Comparison of ENCODE assay signal across 8 cellular contexts in the genomic region with DNA sequence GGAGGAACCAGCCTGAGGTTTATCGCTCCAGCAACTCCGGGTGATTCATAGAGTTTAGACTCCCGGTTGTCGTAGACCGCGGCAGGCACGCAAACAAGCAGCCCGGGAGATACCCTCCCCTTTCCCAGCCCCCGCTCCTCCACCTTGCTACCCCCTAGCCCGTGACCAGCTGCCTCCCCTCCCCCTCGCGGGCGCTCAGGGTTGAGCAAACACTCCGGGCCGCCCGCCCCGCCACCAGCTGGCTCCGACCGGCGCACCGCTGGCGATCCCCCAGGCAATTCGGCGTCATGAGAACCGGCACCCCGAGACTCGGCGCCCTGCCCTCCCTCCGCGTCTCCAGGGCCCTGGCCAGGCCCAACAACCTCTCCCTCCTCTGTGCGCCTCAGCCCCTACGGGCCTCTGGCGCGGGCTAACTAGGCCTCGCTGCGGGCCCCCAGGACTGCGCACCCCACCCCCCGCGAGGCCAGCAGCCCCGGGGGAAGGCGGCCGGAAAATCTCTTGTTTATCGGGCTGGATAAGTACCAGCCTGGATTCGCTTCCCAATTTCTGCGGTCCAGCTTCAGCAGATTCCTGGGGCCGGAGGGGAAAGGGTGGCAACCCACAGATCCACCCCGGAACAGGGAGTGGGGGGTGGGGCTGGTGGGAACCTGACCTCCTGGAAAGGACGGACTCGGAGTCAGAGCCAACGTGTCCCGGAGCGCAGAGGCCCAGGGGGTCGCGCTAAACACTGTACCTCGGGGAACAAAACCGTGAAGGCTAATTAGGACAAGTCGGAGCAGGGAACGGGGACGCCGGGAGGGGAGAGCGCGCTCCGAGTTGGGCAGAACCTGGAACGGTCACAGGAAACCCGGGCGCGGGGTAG. TPM values are rescaled to one million over a fixed set of nuclear protein-coding genes. Genes with fewer than 3 reads are reported as not detected.
A peak's percentile ranks its signal among the peaks of the same experiment; 100 is the strongest.
DNase-seq lines count a peak whose midpoint lies in the region; ATAC-seq and TF ChIP-seq lines count a peak whose summit lies in the region.

No MANE protein-coding gene starts in this region.

- H3K27ac ChIP-seq in cingulate gyrus (ENCODE audit: low read depth, low read length) (peak overlapping the region; percentile 85), stomach (peak overlapping the region; percentile 96 to 99 (median 96))

- H3K9me3 Mint-ChIP-seq in activated CD4-positive, alpha-beta memory T cell treated with anti-CD3 and anti-CD28 coated beads for 36 hours, result no peaks in the 10 kb centered on the region
- H3K9me3 Mint-ChIP-seq in activated CD4-positive, alpha-beta memory T cell treated with anti-CD3 and anti-CD28 coated beads, Interleukin-2, amount 10 ng/mL, durations not matched to agents 7 days and 5 days, result no peaks in the 10 kb centered on the region

- H3K27me3 ChIP-seq in stomach, result peaks cover 0 to 44% (median 17%) of the 10 kb centered on the region in 3 donors

- peak; percentile 44 for ATAC-seq in HG03135 (IDR thresholded peaks at IDR 0.05; ENCODE audit: unreplicated experiment)

- H3K36me3 ChIP-seq in stomach, result no peaks in the 10 kb centered on the region

- intact Hi-C loops in activated CD4-positive, alpha-beta memory T cell treated with anti-CD3 and anti-CD28 coated beads for 36 hours (cut with micrococcal nuclease), result loop anchor here (10.0 kb wide), 1 partner anchor 64 kb away; no protein-coding TSS in a partner anchor
- intact Hi-C loops in stomach (cut with DNase I; ENCODE audit: low total_unique reads), result no loop called here

- no peaks in the 10 kb centered on the region for H3K36me3 Mint-ChIP-seq in activated CD4-positive, alpha-beta memory T cell treated with anti-CD3 and anti-CD28 coated beads for 36 hours
- no peaks in the 10 kb centered on the region for H3K36me3 Mint-ChIP-seq in activated CD4-positive, alpha-beta memory T cell treated with anti-CD3 and anti-CD28 coated beads, Interleukin-2, amount 10 ng/mL, durations not matched to agents 7 days and 5 days (ENCODE audit: low read depth)

- TF ChIP-seq CTCF in stomach (IDR thresholded peaks at IDR 0.05), result no peak

- peak overlapping the region; percentile 66 to 78 (median 72) for H3K4me3 ChIP-seq in stomach

- no peaks in the 10 kb centered on the region for H3K9me3 ChIP-seq in stomach

- peaks cover 38% of the 10 kb centered on the region for H3K27me3 Mint-ChIP-seq in activated CD4-positive, alpha-beta memory T cell treated with anti-CD3 and anti-CD28 coated beads for 36 hours
- H3K27me3 Mint-ChIP-seq in activated CD4-positive, alpha-beta memory T cell treated with anti-CD3 and anti-CD28 coated beads, Interleukin-2, amount 10 ng/mL, durations not matched to agents 7 days and 5 days, result peaks cover 66% of the 10 kb centered on the region

- peak; percentile 54 for DNase-seq in activated CD4-positive, alpha-beta memory T cell treated with anti-CD3 and anti-CD28 coated beads for 36 hours
- DNase-seq in activated CD4-positive, alpha-beta memory T cell treated with anti-CD3 and anti-CD28 coated beads, Interleukin-2, amount 10 ng/mL, durations not matched to agents 7 days and 5 days, result no peak
- peak; percentile 56 for DNase-seq in NCI-H526 treated with DMSO at 0.1 percent for 48 hours (lab: John Stamatoyannopoulos, UW)
- DNase-seq in left kidney (ENCODE audit: low read depth, low spot score), result peak; percentile 98
- peak; percentile 98 for DNase-seq in stomach
- DNase-seq in stimulated activated CD8-positive, alpha-beta memory T cell treated with anti-CD3 and anti-CD28 coated beads, Interleukin-4, amount 100 ng/mL, for 48 hours, result no peak

- peak in 2 of 4 donors; percentile 36 to 47 for TF ChIP-seq POLR2A in stomach (IDR thresholded peaks at IDR 0.05)

- peaks cover 37 to 85% (median 71%) of the 10 kb centered on the region in 4 donors for H3K4me1 ChIP-seq in stomach

- WGBS in stomach, 5 donors, result 1 to 2% (median 1%) methylated on average over 59 to 67 of the region's 67 CpGs

- TF ChIP-seq EP300 in stomach (IDR thresholded peaks at IDR 0.05), result no peak

- H3K27ac Mint-ChIP-seq in activated CD4-positive, alpha-beta memory T cell treated with anti-CD3 and anti-CD28 coated beads for 36 hours, result no peak overlapping the region
- no peak overlapping the region for H3K27ac Mint-ChIP-seq in activated CD4-positive, alpha-beta memory T cell treated with anti-CD3 and anti-CD28 coated beads, Interleukin-2, amount 10 ng/mL, durations not matched to agents 7 days and 5 days

- H3K4me3 Mint-ChIP-seq in activated CD4-positive, alpha-beta memory T cell treated with anti-CD3 and anti-CD28 coated beads for 36 hours, result peak overlapping the region; percentile 46
- H3K4me3 Mint-ChIP-seq in activated CD4-positive, alpha-beta memory T cell treated with anti-CD3 and anti-CD28 coated beads, Interleukin-2, amount 10 ng/mL, durations not matched to agents 7 days and 5 days, result no peak overlapping the region

- H3K4me1 Mint-ChIP-seq in activated CD4-positive, alpha-beta memory T cell treated with anti-CD3 and anti-CD28 coated beads for 36 hours (ENCODE audit: low read depth), result peaks cover 12% of the 10 kb centered on the region
- peaks cover 13% of the 10 kb centered on the region for H3K4me1 Mint-ChIP-seq in activated CD4-positive, alpha-beta memory T cell treated with anti-CD3 and anti-CD28 coated beads, Interleukin-2, amount 10 ng/mL, durations not matched to agents 7 days and 5 days

- POLR2A ChIA-PET in activated CD4-positive, alpha-beta memory T cell treated with anti-CD3 and anti-CD28 coated beads for 36 hours (lab: Charles Lee), result no interaction called here
- POLR2A ChIA-PET in activated CD4-positive, alpha-beta memory T cell treated with anti-CD3 and anti-CD28 coated beads, Interleukin-2, amount 10 ng/mL, durations not matched to agents 7 days and 5 days (lab: Charles Lee), result no interaction called here

- CTCF ChIA-PET in activated CD4-positive, alpha-beta memory T cell treated with anti-CD3 and anti-CD28 coated beads for 36 hours (lab: Charles Lee), result interaction anchor here (1.3 kb wide), 1 partner anchor 63 kb away, joined by 3 read pairs; a partner anchor contains a TSS
- CTCF ChIA-PET in activated CD4-positive, alpha-beta memory T cell treated with anti-CD3 and anti-CD28 coated beads, Interleukin-2, amount 10 ng/mL, durations not matched to agents 7 days and 5 days (lab: Charles Lee), result interaction anchor here (1.6 to 2.1 kb wide), 2 partner anchors 8 to 27 kb away, joined by 3 to 5 read pairs; no protein-coding TSS in a partner anchor

RNA-seq across cellular contexts. Expression of a gene that starts 1.0 kb away (rescaled TPM):
- under 1 TPM; 0.40 to 0.41 TPM for total RNA-seq in activated CD4-positive, alpha-beta memory T cell treated with anti-CD3 and anti-CD28 coated beads for 36 hours
- 1 to 10 TPM in 1 of 2 experiments, under 1 TPM in 1; 0.68 to 1.2 TPM for total RNA-seq in activated CD4-positive, alpha-beta memory T cell treated with anti-CD3 and anti-CD28 coated beads, Interleukin-2, amount 10 ng/mL, durations not matched to agents 7 days and 5 days
- total RNA-seq in stomach, result 100 to 1,000 TPM in 4 of 5 donors, 10 to 100 TPM in 1; 66.5 to 321 (median 141) TPM
- 100 to 1,000 TPM in 2 of 3 donors, 10 to 100 TPM in 1; 84.5 to 145 (median 117) TPM for polyA plus RNA-seq in stomach

RNA-seq across cellular contexts. Expression of a gene that starts 35.5 kb away (rescaled TPM):
- total RNA-seq in activated CD4-positive, alpha-beta memory T cell treated with anti-CD3 and anti-CD28 coated beads for 36 hours, result 10 to 100 TPM; 11.3 to 12.3 TPM
- total RNA-seq in activated CD4-positive, alpha-beta memory T cell treated with anti-CD3 and anti-CD28 coated beads, Interleukin-2, amount 10 ng/mL, durations not matched to agents 7 days and 5 days, result 10 to 100 TPM; 69.5 to 74.2 TPM
- total RNA-seq in stomach, result 1 to 10 TPM in 3 of 5 donors, not detected in 2; 3.1 to 8.0 (median 5.3) TPM
- polyA plus RNA-seq in stomach, result 1 to 10 TPM; 1.8 to 4.7 (median 2.7) TPM

Comparison
In these comparisons a context has a peak if more than half of its experiments do, and no peak if none do; other contexts are left out.
1. DNase-seq: peak in activated CD4-positive, alpha-beta memory T cell treated with anti-CD3 and anti-CD28 coated beads for 36 hours (single experiment), NCI-H526 treated with DMSO at 0.1 percent for 48 hours (single experiment), left kidney (single experiment) and stomach (single experiment); none in activated CD4-positive, alpha-beta memory T cell treated with anti-CD3 and anti-CD28 coated beads, Interleukin-2, amount 10 ng/mL, durations not matched to agents 7 days and 5 days (single experiment) and stimulated activated CD8-positive, alpha-beta memory T cell treated with anti-CD3 and anti-CD28 coated beads, Interleukin-4, amount 100 ng/mL, for 48 hours (single experiment).
2. RNA of a gene that starts 35.5 kb away (total RNA-seq): 69.5 to 74.2 TPM in activated CD4-positive, alpha-beta memory T cell treated with anti-CD3 and anti-CD28 coated beads, Interleukin-2, amount 10 ng/mL, durations not matched to agents 7 days and 5 days; 11.3 to 12.3 TPM in activated CD4-positive, alpha-beta memory T cell treated with anti-CD3 and anti-CD28 coated beads for 36 hours and 3.1 to 8.0 TPM in stomach; every median in the first group is over 4 times any median in the second.
3. RNA of a gene that starts 1.0 kb away (total RNA-seq): 66.5 to 321 TPM in stomach; 0.68 to 1.2 TPM in activated CD4-positive, alpha-beta memory T cell treated with anti-CD3 and anti-CD28 coated beads, Interleukin-2, amount 10 ng/mL, durations not matched to agents 7 days and 5 days and 0.40 to 0.41 TPM in activated CD4-positive, alpha-beta memory T cell treated with anti-CD3 and anti-CD28 coated beads for 36 hours; every median in the first group is over 10 times any median in the second.